In the genomic region with DNA sequence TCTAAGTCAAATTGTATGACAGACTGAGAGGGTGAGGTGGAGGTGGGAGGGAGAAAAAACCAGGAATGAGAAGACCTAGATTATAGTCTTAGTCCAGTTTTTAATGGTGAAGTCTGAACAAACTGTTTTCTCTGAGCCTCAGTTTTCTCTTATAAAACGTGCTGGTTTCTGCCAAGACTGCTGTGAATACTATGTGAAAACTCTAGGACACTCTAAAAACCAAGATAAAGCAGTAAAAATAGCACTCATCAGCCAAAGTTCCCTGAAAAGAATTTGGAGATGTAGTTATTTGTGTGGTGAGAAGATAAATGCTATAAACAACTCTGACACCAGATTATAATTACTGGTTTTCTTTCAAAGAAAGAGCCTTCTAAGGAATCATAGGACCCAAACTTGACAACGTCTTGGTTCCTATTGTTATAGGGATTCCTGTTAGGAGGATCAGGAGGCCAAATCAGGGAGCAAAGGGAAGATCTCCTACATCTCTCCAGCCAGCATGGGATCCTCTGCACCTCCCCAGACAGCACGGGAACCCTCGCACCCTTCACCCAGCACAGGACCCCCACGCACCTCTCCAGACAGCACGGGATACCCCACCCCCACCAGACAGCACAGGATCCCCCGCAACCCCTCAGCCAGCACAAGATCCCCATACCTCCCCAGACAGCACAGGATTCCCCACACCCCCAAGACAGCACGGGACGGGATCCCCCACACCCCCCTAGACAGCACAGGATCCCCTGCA, we compare ENCODE assay signal across 28 cellular contexts.
DNase-seq lines count a peak whose midpoint lies in the region; ATAC-seq and TF ChIP-seq lines count a peak whose summit lies in the region.
"Had no signal": no experiment of that assay in that cellular context is flagged by ENCODE, and none has a peak within 500 bp of the region (broad histone marks: within the 10 kb centered on the region; RNA-seq: fewer than 3 reads in every experiment).

No MANE protein-coding gene starts in this region.

- no peak overlapping the region for H4K91ac ChIP-seq in trophoblast cell (ENCODE audit: low read depth, low read length)

- no peaks in the 10 kb centered on the region for H3K27me3 ChIP-seq in trophoblast cell (ENCODE audit: insufficient read depth, low read length)
- H3K27me3 ChIP-seq: esophagus muscularis mucosa, neutrophil, sigmoid colon, vagina had no signal

- no peak overlapping the region for H3K9ac ChIP-seq in trophoblast cell (ENCODE audit: low read length)

- H2BK120ac ChIP-seq in trophoblast cell (ENCODE audit: insufficient read depth, low read length, poor library complexity) = no peak overlapping the region

- peak overlapping the region; percentile 12; the same call in 1 of the 2 replicates for H3K27ac ChIP-seq in C4-2B
- H3K27ac ChIP-seq in trophoblast cell (ENCODE audit: low read depth, low read length) = no peak overlapping the region
- H3K27ac ChIP-seq: A549, neutrophil, sigmoid colon, vagina, WERI-Rb-1 had no signal

- no peaks in the 10 kb centered on the region for H3K79me2 ChIP-seq in trophoblast cell (ENCODE audit: control insufficient read depth, insufficient read depth, low read length, poor library complexity)

- no peak overlapping the region for H3K14ac ChIP-seq in trophoblast cell (ENCODE audit: low read length)

- no peak overlapping the region for H3K4ac ChIP-seq in trophoblast cell (ENCODE audit: low read depth, low read length)

- intact Hi-C loops in left ventricle myocardium superior (cut with micrococcal nuclease) = no loop called here

- no peak overlapping the region for H2BK5ac ChIP-seq in trophoblast cell (ENCODE audit: low read depth, low read length, poor library complexity)

- peak overlapping the region; percentile 15 for H3K4me3 ChIP-seq in trophoblast cell (ENCODE audit: low read depth, low read length)
- H3K4me3 ChIP-seq: A549, esophagus muscularis mucosa, sigmoid colon, vagina had no signal

- peaks cover 3% of the 10 kb centered on the region for H3K9me3 ChIP-seq in trophoblast cell (ENCODE audit: insufficient read depth, low read depth, low read length)
- H3K9me3 ChIP-seq: A549, esophagus muscularis mucosa, neutrophil, sigmoid colon, vagina had no signal

- H3K18ac ChIP-seq in trophoblast cell (ENCODE audit: low read length) = no peak overlapping the region

- no peak overlapping the region for H4K12ac ChIP-seq in trophoblast cell (ENCODE audit: low read depth, low read length)

- WGBS in trophoblast cell (ENCODE audit: extremely low coverage, insufficient coverage, insufficient read length) = no CpG with 5 or more reads among the region's 9 CpGs

- peak; percentile 43 for ATAC-seq in left ventricle myocardium superior
- ATAC-seq: A549; stimulated activated effector memory CD8-positive, alpha-beta T cell treated with anti-CD3 and anti-CD28 coated beads, Interleukin-12 subunit alpha, Interleukin-12 subunit beta, amount 100 ng/mL, for 72 hours; T-cell had no signal

- DNase-seq in amniotic epithelial cell (ENCODE audit: low read depth) (peak; percentile 67), left ventricle myocardium superior (no peak), trophoblast cell (no peak), SKM-1 treated with dmso at 0.1 percent for 144 hours (lab: John Stamatoyannopoulos, UW; ENCODE audit: unreplicated experiment) (no peak), NCI-H82 (lab: John Stamatoyannopoulos, UW) (no peak), NCI-H510A treated with DMSO at 0.1 percent for 48 hours (lab: John Stamatoyannopoulos, UW) (no peak)
- no peak for DNase-seq in effector CD4-positive, alpha-beta T cell
- DNase-seq: activated CD4-positive, alpha-beta T cell treated with anti-CD3 and anti-CD28 coated beads for 48 hours; activated CD8-positive, alpha-beta memory T cell treated with anti-CD3 and anti-CD28 coated beads for 24 hours; activated naive CD8-positive, alpha-beta T cell treated with anti-CD3 and anti-CD28 coated beads for 36 hours; activated T-cell treated with anti-CD3 and anti-CD28 coated beads for 4 hours; caudate nucleus; CD4-positive, alpha-beta T cell; endodermal cell; foreskin melanocyte; hippocampal formation; mesenchymal stem cell; NCI-H1048; NCI-H1694 treated with DMSO at 0.1 percent for 48 hours; sigmoid colon; T-cell; WERI-Rb-1 had no signal

- no peaks in the 10 kb centered on the region for H3K36me3 ChIP-seq in trophoblast cell (ENCODE audit: control insufficient read depth in 1 of 2, insufficient read depth in 2 of 2, low read length in 2 of 2)
- H3K36me3 ChIP-seq: neutrophil, vagina, WERI-Rb-1 had no signal

- no peak overlapping the region for H2AK5ac ChIP-seq in trophoblast cell (ENCODE audit: low read length)

- no peak overlapping the region for H4K8ac ChIP-seq in trophoblast cell (ENCODE audit: low read depth, low read length)

- H3K4me1 ChIP-seq in trophoblast cell (ENCODE audit: control insufficient read depth in 1 of 2, insufficient read depth in 2 of 2, low read length in 2 of 2) = no peaks in the 10 kb centered on the region
- H3K4me1 ChIP-seq: sigmoid colon, vagina had no signal

- no peak for TF ChIP-seq CTCF in C4-2B (conservative IDR thresholded peaks at IDR 0.05)

- H2BK12ac ChIP-seq in trophoblast cell (ENCODE audit: low read length) = no peak overlapping the region

- H3K23ac ChIP-seq in trophoblast cell (ENCODE audit: low read length) = no peak overlapping the region

- H3K79me1 ChIP-seq in trophoblast cell (ENCODE audit: low read length) = no peaks in the 10 kb centered on the region

- H2AFZ ChIP-seq in trophoblast cell (ENCODE audit: insufficient read depth, low read length, poor library complexity) = no peak overlapping the region

- no peak overlapping the region for H3K4me2 ChIP-seq in trophoblast cell (ENCODE audit: low read length)
- H3K4me2 ChIP-seq: A549 had no signal
